ENCODE assay signal across 24 cellular contexts in genomic region chr3:81713018-81713417, GRCh38.
"Had no signal": no experiment of that assay in that cellular context is flagged by ENCODE, and none has a peak within 500 bp of the region (broad histone marks: within the 10 kb centered on the region; RNA-seq: fewer than 3 reads in every experiment).

No MANE protein-coding gene starts in this region.

- H3K36me3 ChIP-seq: neural progenitor cell, ovary, suprapubic skin, transverse colon, uterus had no signal

- H3K27me3 Mint-ChIP-seq: activated B cell treated with CpG ODN at 0.5 μM for 24 hours; activated CD4-positive, alpha-beta T cell treated with anti-CD3 and anti-CD28 coated beads, Interleukin-2, amount 10 ng/mL, durations not matched to agents 24 days and 14 days; activated T-cell treated with anti-CD3 and anti-CD28 coated beads, Interleukin-2, amount 50 U/mL, for 24 hours; brain; stimulated activated naive CD8-positive, alpha-beta T cell treated with anti-CD3 and anti-CD28 coated beads, Interleukin-15, amount 100 ng/mL, for 72 hours; T-helper 17 cell had no signal

- H3K27ac Mint-ChIP-seq: activated B cell treated with CpG ODN at 0.5 μM for 24 hours; activated CD4-positive, alpha-beta T cell treated with anti-CD3 and anti-CD28 coated beads, Interleukin-2, amount 10 ng/mL, durations not matched to agents 24 days and 14 days; activated CD8-positive, alpha-beta T cell treated with anti-CD3 and anti-CD28 coated beads, Interleukin-2, amount 10 ng/mL, durations not matched to agents 7 days and 5 days; activated T-cell treated with anti-CD3 and anti-CD28 coated beads, Interleukin-2, amount 50 U/mL, for 24 hours; activated T-helper 2 cell treated with anti-CD3 and anti-CD28 coated beads, Interferon-gamma antibody, Interleukin-2, Interleukin-4, amounts not matched to agents 10 μg/mL and 5 μg/mL and 100 μg/mL, durations not matched to agents 14 hours and 24 hours and 36 hours; brain; neural progenitor cell; stimulated activated naive CD8-positive, alpha-beta T cell treated with anti-CD3 and anti-CD28 coated beads, Interleukin-15, amount 100 ng/mL, for 72 hours; T-helper 17 cell had no signal

- H3K4me1 Mint-ChIP-seq: activated CD4-positive, alpha-beta T cell treated with anti-CD3 and anti-CD28 coated beads, Interleukin-2, amount 10 ng/mL, durations not matched to agents 24 days and 14 days; T-helper 17 cell had no signal

- H3K4me3 ChIP-seq: coronary artery, esophagus muscularis mucosa, neural progenitor cell, ovary, psoas muscle, suprapubic skin, transverse colon, uterus had no signal

- H3K4me3 Mint-ChIP-seq: activated B cell treated with CpG ODN at 0.5 μM for 24 hours; activated CD4-positive, alpha-beta T cell treated with anti-CD3 and anti-CD28 coated beads, Interleukin-2, amount 10 ng/mL, durations not matched to agents 24 days and 14 days; activated CD8-positive, alpha-beta T cell treated with anti-CD3 and anti-CD28 coated beads, Interleukin-2, amount 10 ng/mL, durations not matched to agents 7 days and 5 days; activated T-cell treated with anti-CD3 and anti-CD28 coated beads, Interleukin-2, amount 50 U/mL, for 24 hours; brain; neural progenitor cell; stimulated activated naive CD8-positive, alpha-beta T cell treated with anti-CD3 and anti-CD28 coated beads, Interleukin-15, amount 100 ng/mL, for 72 hours; T-helper 17 cell had no signal

- ATAC-seq: activated CD8-positive, alpha-beta T cell treated with anti-CD3 and anti-CD28 coated beads, Interleukin-2, amount 10 ng/mL, durations not matched to agents 7 days and 5 days; left lobe of liver; psoas muscle; right cardiac atrium; stimulated activated naive CD8-positive, alpha-beta T cell treated with anti-CD3 and anti-CD28 coated beads, Interleukin-15, amount 100 ng/mL, for 72 hours; T-helper 17 cell had no signal

- H3K27me3 ChIP-seq: esophagus muscularis mucosa, neural progenitor cell, ovary, suprapubic skin, transverse colon, uterus had no signal

- H3K36me3 Mint-ChIP-seq: brain, neural progenitor cell had no signal

- H3K9me3 Mint-ChIP-seq: activated B cell treated with CpG ODN at 0.5 μM for 24 hours; activated T-cell treated with anti-CD3 and anti-CD28 coated beads, Interleukin-2, amount 50 U/mL, for 24 hours; activated T-helper 2 cell treated with anti-CD3 and anti-CD28 coated beads, Interferon-gamma antibody, Interleukin-2, Interleukin-4, amounts not matched to agents 10 μg/mL and 5 μg/mL and 100 μg/mL, durations not matched to agents 14 hours and 24 hours and 36 hours; brain; neural progenitor cell had no signal

- DNase-seq: activated B cell treated with CpG ODN at 0.5 μM for 24 hours; activated CD4-positive, alpha-beta T cell treated with anti-CD3 and anti-CD28 coated beads, Interleukin-2, amount 10 ng/mL, durations not matched to agents 24 days and 14 days; activated CD8-positive, alpha-beta T cell treated with anti-CD3 and anti-CD28 coated beads, Interleukin-2, amount 10 ng/mL, durations not matched to agents 7 days and 5 days; activated naive CD4-positive, alpha-beta T cell treated with Interleukin-2 at 50 U/mL for 16 hours; activated T-cell treated with anti-CD3 and anti-CD28 coated beads, Interleukin-2, amount 50 U/mL, for 24 hours; anterior cingulate cortex; foreskin melanocyte; hypothalamus; islet precursor cell; midbrain; ovary; psoas muscle; right cardiac atrium; stimulated activated naive CD8-positive, alpha-beta T cell treated with anti-CD3 and anti-CD28 coated beads, Interleukin-15, amount 100 ng/mL, for 72 hours; T-helper 17 cell; transverse colon; uterus had no signal
